16 cellular contexts compared by ENCODE assay signal in genomic region chr20:61414455-61414991, GRCh38.
DNase-seq lines count a peak whose midpoint lies in the region; ATAC-seq, FAIRE-seq and TF ChIP-seq lines count a peak whose summit lies in the region.
"Had no signal": no experiment of that assay in that cellular context is flagged by ENCODE, and none has a peak within 500 bp of the region (broad histone marks: within the 10 kb centered on the region; RNA-seq: fewer than 3 reads in every experiment).

No MANE protein-coding gene starts in this region.

- no peak for TF ChIP-seq CTCF in astrocyte of the cerebellum (IDR thresholded peaks at IDR 0.05; ENCODE audit: low read depth, low read length, missing control alignments)

- no peak for ATAC-seq in GM19452 (IDR thresholded peaks at IDR 0.05; ENCODE audit: unreplicated experiment)
- ATAC-seq: left lobe of liver, natural killer cell, psoas muscle had no signal

- FAIRE-seq in GM19239 (lab: Jason Lieb, UNC): no peak

- DNase-seq in NCI-H1417 (lab: John Stamatoyannopoulos, UW): peak in 2 of 3 experiments; percentile 77 to 95
- DNase-seq in astrocyte of the cerebellum (ENCODE audit: low read depth): peak; percentile 13
- DNase-seq in inferior parietal cortex (ENCODE audit: extremely low spot score): peak; percentile 69
- peak; percentile 79 for DNase-seq in retina
- DNase-seq in NCI-H1436 treated with DMSO at 0.1 percent for 48 hours (lab: John Stamatoyannopoulos, UW): no peak
- DNase-seq in GM19239 (ENCODE audit: insufficient read length, low spot score): no peak
- DNase-seq: activated CD4-positive, alpha-beta T cell treated with anti-CD3 and anti-CD28 coated beads, Interleukin-2, amount 10 ng/mL, durations not matched to agents 24 days and 14 days; natural killer cell; NCI-H1105; NCI-H524 treated with DMSO at 0.1 percent for 48 hours; psoas muscle; RPMI8226 had no signal

- in situ Hi-C loops in astrocyte of the cerebellum (cut with HindIII; ENCODE audit: low sequenced_read_pairs): no loop called here

- H3K4me3 ChIP-seq in astrocyte of the cerebellum (ENCODE audit: low read depth, low read length): no peak overlapping the region
- H3K4me3 ChIP-seq: psoas muscle, SK-N-MC, thoracic aorta had no signal

Comparison
In these comparisons a context has a peak if more than half of its experiments do, and no peak if none do; other contexts are left out.
1. DNase-seq: peak in NCI-H1417 (2 of 3), astrocyte of the cerebellum (single experiment), inferior parietal cortex (single experiment) and retina (single experiment); none in NCI-H1436 treated with DMSO at 0.1 percent for 48 hours (single experiment) and GM19239 (single experiment).